Comparison of ENCODE assay signal across 16 cellular contexts in genomic region chr20:61768926-61769832, GRCh38.
A peak's percentile ranks its signal among the peaks of the same experiment; 100 is the strongest.
DNase-seq lines count a peak whose midpoint lies in the region; ATAC-seq lines count a peak whose summit lies in the region.
"Had no signal": no experiment of that assay in that cellular context is flagged by ENCODE, and none has a peak within 500 bp of the region (broad histone marks: within the 10 kb centered on the region; RNA-seq: fewer than 3 reads in every experiment).

No MANE protein-coding gene starts in this region.

- WGBS in right cardiac atrium: 76% methylated on average over 20 of the region's 20 CpGs

- no peak overlapping the region for H3K27ac Mint-ChIP-seq in activated naive CD4-positive, alpha-beta T cell treated with anti-CD3 and anti-CD28 coated beads, Interleukin-2, amount 10 ng/mL, durations not matched to agents 7 days and 5 days
- H3K27ac Mint-ChIP-seq: CD4-positive, alpha-beta T cell; IgD-negative memory B cell had no signal

- CTCF ChIA-PET in activated naive CD4-positive, alpha-beta T cell treated with anti-CD3 and anti-CD28 coated beads, Interleukin-2, amount 10 ng/mL, durations not matched to agents 7 days and 5 days (lab: Charles Lee): no interaction called here

- intact Hi-C loops in posterior vena cava (cut with DNase I): loop anchor here in 1 of 2 donors (10.0 kb wide), 1 partner anchor 56 kb away; no protein-coding TSS in a partner anchor
- intact Hi-C loops in right cardiac atrium (cut with DNase I): no loop called here

- H3K9me3 Mint-ChIP-seq in activated naive CD4-positive, alpha-beta T cell treated with anti-CD3 and anti-CD28 coated beads, Interleukin-2, amount 10 ng/mL, durations not matched to agents 7 days and 5 days: no peaks in the 10 kb centered on the region
- H3K9me3 Mint-ChIP-seq: CD4-positive, alpha-beta T cell had no signal

- no peaks in the 10 kb centered on the region for H3K4me1 Mint-ChIP-seq in activated naive CD4-positive, alpha-beta T cell treated with anti-CD3 and anti-CD28 coated beads, Interleukin-2, amount 10 ng/mL, durations not matched to agents 7 days and 5 days
- H3K4me1 Mint-ChIP-seq: IgD-negative memory B cell had no signal

- no peaks in the 10 kb centered on the region for H3K36me3 Mint-ChIP-seq in activated naive CD4-positive, alpha-beta T cell treated with anti-CD3 and anti-CD28 coated beads, Interleukin-2, amount 10 ng/mL, durations not matched to agents 7 days and 5 days
- H3K36me3 Mint-ChIP-seq: IgD-negative memory B cell had no signal

- H3K4me3 ChIP-seq in right cardiac atrium (ENCODE audit: low read length): no peak overlapping the region

- H3K4me1 ChIP-seq in right cardiac atrium (ENCODE audit: control insufficient read depth, insufficient read depth, low read length): no peaks in the 10 kb centered on the region

- no peak overlapping the region for H3K27ac ChIP-seq in right cardiac atrium (ENCODE audit: low read length)

- DNase-seq in activated naive CD4-positive, alpha-beta T cell treated with anti-CD3 and anti-CD28 coated beads, Interleukin-2, amount 10 ng/mL, durations not matched to agents 7 days and 5 days: peak; percentile 5
- DNase-seq in activated naive CD4-positive, alpha-beta T cell treated with anti-CD3 and anti-CD28 coated beads, Interleukin-2, amount 50 U/mL, for 16 hours: no peak
- peak; percentile 43 for DNase-seq in islet precursor cell
- peak; percentile 40 for DNase-seq in posterior vena cava (ENCODE audit: low spot score)
- no peak for DNase-seq in HPDE6-E6E7 (ENCODE audit: extremely low spot score)
- DNase-seq in right cardiac atrium: no peak
- DNase-seq in stimulated activated CD4-positive, alpha-beta T cell treated with anti-CD3 and anti-CD28 coated beads, Interleukin-12 subunit alpha, Interleukin-12 subunit beta, amount 100 ng/mL, for 4 hours: no peak
- DNase-seq: 8988T; ACHN; C1 segment of cervical spinal cord; CD4-positive, alpha-beta T cell; DND-41; GDM1; HCEC 1CT; KG1 had no signal

- no peak overlapping the region for H3K4me3 Mint-ChIP-seq in activated naive CD4-positive, alpha-beta T cell treated with anti-CD3 and anti-CD28 coated beads, Interleukin-2, amount 10 ng/mL, durations not matched to agents 7 days and 5 days
- H3K4me3 Mint-ChIP-seq: CD4-positive, alpha-beta T cell; IgD-negative memory B cell had no signal

- H3K9me3 ChIP-seq in right cardiac atrium (ENCODE audit: control insufficient read depth, low read length): no peaks in the 10 kb centered on the region

- ATAC-seq in right cardiac atrium: no peak

- H3K27me3 ChIP-seq in right cardiac atrium (ENCODE audit: control insufficient read depth, insufficient read depth): no peaks in the 10 kb centered on the region

- H3K27me3 Mint-ChIP-seq in activated naive CD4-positive, alpha-beta T cell treated with anti-CD3 and anti-CD28 coated beads, Interleukin-2, amount 10 ng/mL, durations not matched to agents 7 days and 5 days: no peaks in the 10 kb centered on the region
- H3K27me3 Mint-ChIP-seq: CD4-positive, alpha-beta T cell; IgD-negative memory B cell had no signal

Comparison
In these comparisons a context has a peak if more than half of its experiments do, and no peak if none do; other contexts are left out.
1. DNase-seq: peak in activated naive CD4-positive, alpha-beta T cell treated with anti-CD3 and anti-CD28 coated beads, Interleukin-2, amount 10 ng/mL, durations not matched to agents 7 days and 5 days (single experiment), islet precursor cell (single experiment) and posterior vena cava (single experiment); none in activated naive CD4-positive, alpha-beta T cell treated with anti-CD3 and anti-CD28 coated beads, Interleukin-2, amount 50 U/mL, for 16 hours (single experiment), HPDE6-E6E7 (single experiment), right cardiac atrium (0 of 3) and stimulated activated CD4-positive, alpha-beta T cell treated with anti-CD3 and anti-CD28 coated beads, Interleukin-12 subunit alpha, Interleukin-12 subunit beta, amount 100 ng/mL, for 4 hours (single experiment).